1 cellular context compared by ENCODE assay signal in genomic region chr4:156293657-156294297, GRCh38.
TF ChIP-seq lines count a peak whose summit lies in the region.

No MANE protein-coding gene starts in this region.

TF ChIP-seq in GM12878, 131 proteins besides CTCF, POLR2A, EP300 and RAD21 (continued from another document):
- TF ChIP-seq USF1 (IDR thresholded peaks at IDR 0.05; ENCODE audit: borderline replicate concordance, extremely low read length, insufficient read depth, low read depth, low read length): no peak
- TF ChIP-seq YY1 (IDR thresholded peaks at IDR 0.05; ENCODE audit: low read depth, low read length): no peak
- no peak for TF ChIP-seq ETV6 (conservative IDR thresholded peaks at IDR 0.05 in 1 of 2, IDR thresholded peaks at IDR 0.05 in 1 of 2; ENCODE audit: borderline replicate concordance in 1 of 2, low read depth in 1 of 2)
- TF ChIP-seq ZNF592 (IDR thresholded peaks at IDR 0.05): no peak
